ENCODE assay signal across 8 cellular contexts in genomic region chr19:31350693-31351211, GRCh38. TPM values are rescaled to one million over a fixed set of nuclear protein-coding genes. Genes with fewer than 3 reads are reported as not detected.
DNase-seq lines count a peak whose midpoint lies in the region; ATAC-seq and TF ChIP-seq lines count a peak whose summit lies in the region.

No MANE protein-coding gene starts in this region.

- WGBS in body of pancreas, 2 donors: 0% methylated on average over 16 to 47 of the region's 66 CpGs

- H3K9ac ChIP-seq in iPS-15b (ENCODE audit: low read depth, low read length): no peak overlapping the region

- H3K27ac ChIP-seq in body of pancreas: peak overlapping the region; percentile 47 to 73 (median 64)

- TF ChIP-seq CTCF in body of pancreas (IDR thresholded peaks at IDR 0.05): no peak
- no peak for TF ChIP-seq CTCF in retinal pigment epithelial cell (conservative IDR thresholded peaks at IDR 0.05; ENCODE audit: low read depth, low read length)

- TF ChIP-seq POLR2A in body of pancreas (IDR thresholded peaks at IDR 0.05): peak in 1 of 3 donors; percentile 15

- intact Hi-C loops in body of pancreas (cut with DNase I): loop anchor here (10.0 kb wide), 1 partner anchor 676 kb away; no protein-coding TSS in a partner anchor

- H3K4me1 ChIP-seq in body of pancreas (peaks cover 25% of the 10 kb centered on the region), iPS-15b (ENCODE audit: control insufficient read depth, insufficient read depth, low read length) (peaks cover 25% of the 10 kb centered on the region)

- DNase-seq in ELR (ENCODE audit: low read depth) (peak; percentile 60), NCI-H2227 treated with DMSO at 0.1 percent for 48 hours (lab: John Stamatoyannopoulos, UW) (peak; percentile 58), body of pancreas (peak; percentile 46 to 62 (median 55)), retinal pigment epithelial cell (ENCODE audit: low read depth) (no peak), inferior parietal cortex (ENCODE audit: extremely low spot score) (no peak), COR-L47 (lab: John Stamatoyannopoulos, UW) (no peak)

- H3K36me3 ChIP-seq in body of pancreas (replicated peaks in 1 of 2; ENCODE audit: insufficient read depth in 1 of 2, low read depth in 2 of 2): no peaks in the 10 kb centered on the region
- no peaks in the 10 kb centered on the region for H3K36me3 ChIP-seq in iPS-15b (ENCODE audit: control insufficient read depth, insufficient read depth, low read length)

- ATAC-seq in body of pancreas (peak; percentile 73), GM19455 (IDR thresholded peaks at IDR 0.05; ENCODE audit: unreplicated experiment) (no peak)

- peaks cover 0 to 8% of the 10 kb centered on the region in 2 donors for H3K27me3 ChIP-seq in body of pancreas
- H3K27me3 ChIP-seq in iPS-15b (ENCODE audit: control insufficient read depth, insufficient read depth, low read length): peaks cover 76% of the 10 kb centered on the region

- H3K4me3 ChIP-seq in body of pancreas: peak overlapping the region; percentile 51 to 94
- H3K4me3 ChIP-seq in iPS-15b (ENCODE audit: low read depth, low read length): peak overlapping the region; percentile 60
- peak overlapping the region; percentile 56 for H3K4me3 ChIP-seq in retinal pigment epithelial cell (ENCODE audit: low read length)

- H3K9me3 ChIP-seq in body of pancreas: no peaks in the 10 kb centered on the region
- H3K9me3 ChIP-seq in iPS-15b (ENCODE audit: control insufficient read depth, insufficient read depth, low read length): no peaks in the 10 kb centered on the region

RNA-seq across cellular contexts. Expression of gene TSHZ3, which starts 1.5 kb away (rescaled TPM):
- total RNA-seq in body of pancreas: 1 to 10 TPM; 1.3 to 3.0 TPM

Comparison
In these comparisons a context has a peak if more than half of its experiments do, and no peak if none do; other contexts are left out.
1. DNase-seq: peak in ELR (single experiment), NCI-H2227 treated with DMSO at 0.1 percent for 48 hours (single experiment) and body of pancreas (4 of 4); none in retinal pigment epithelial cell (single experiment), inferior parietal cortex (single experiment) and COR-L47 (single experiment).
2. Peak in every context shown above with its lines, with median percentiles within 50 percentile points of each other: H3K4me3 ChIP-seq.